ENCODE assay signal across 11 cellular contexts in genomic region chr6:72822691-72823090, GRCh38.
"Had no signal": no experiment of that assay in that cellular context is flagged by ENCODE, and none has a peak within 500 bp of the region (broad histone marks: within the 10 kb centered on the region; RNA-seq: fewer than 3 reads in every experiment).

No MANE protein-coding gene starts in this region.

- H3K36me3 ChIP-seq: gastrocnemius medialis, heart right ventricle, sigmoid colon had no signal

- H3K9ac ChIP-seq: parathyroid adenoma had no signal

- DNase-seq: effector CD4-positive, alpha-beta T cell; gastrocnemius medialis; heart right ventricle; hypothalamus; naive thymus-derived CD4-positive, alpha-beta T cell; nephron progenitor cell; sigmoid colon; stimulated activated naive CD4-positive, alpha-beta T cell treated with Interleukin-2 at 50 U/mL for 16 hours had no signal

- H3K4me1 ChIP-seq: heart right ventricle, parathyroid adenoma, sigmoid colon had no signal

- H2AFZ ChIP-seq: parathyroid adenoma had no signal

- H3K9me3 ChIP-seq: gastrocnemius medialis, heart right ventricle, sigmoid colon had no signal

- H3K79me2 ChIP-seq: parathyroid adenoma had no signal

- H3K27me3 ChIP-seq: gastrocnemius medialis, heart right ventricle, sigmoid colon had no signal

- H3K4me3 ChIP-seq: coronary artery, gastrocnemius medialis, heart right ventricle, sigmoid colon, skin epidermis had no signal

- H3K27ac ChIP-seq: coronary artery, heart right ventricle, parathyroid adenoma, sigmoid colon, skin epidermis had no signal
